ENCODE assay signal across 9 cellular contexts in the genomic region with DNA sequence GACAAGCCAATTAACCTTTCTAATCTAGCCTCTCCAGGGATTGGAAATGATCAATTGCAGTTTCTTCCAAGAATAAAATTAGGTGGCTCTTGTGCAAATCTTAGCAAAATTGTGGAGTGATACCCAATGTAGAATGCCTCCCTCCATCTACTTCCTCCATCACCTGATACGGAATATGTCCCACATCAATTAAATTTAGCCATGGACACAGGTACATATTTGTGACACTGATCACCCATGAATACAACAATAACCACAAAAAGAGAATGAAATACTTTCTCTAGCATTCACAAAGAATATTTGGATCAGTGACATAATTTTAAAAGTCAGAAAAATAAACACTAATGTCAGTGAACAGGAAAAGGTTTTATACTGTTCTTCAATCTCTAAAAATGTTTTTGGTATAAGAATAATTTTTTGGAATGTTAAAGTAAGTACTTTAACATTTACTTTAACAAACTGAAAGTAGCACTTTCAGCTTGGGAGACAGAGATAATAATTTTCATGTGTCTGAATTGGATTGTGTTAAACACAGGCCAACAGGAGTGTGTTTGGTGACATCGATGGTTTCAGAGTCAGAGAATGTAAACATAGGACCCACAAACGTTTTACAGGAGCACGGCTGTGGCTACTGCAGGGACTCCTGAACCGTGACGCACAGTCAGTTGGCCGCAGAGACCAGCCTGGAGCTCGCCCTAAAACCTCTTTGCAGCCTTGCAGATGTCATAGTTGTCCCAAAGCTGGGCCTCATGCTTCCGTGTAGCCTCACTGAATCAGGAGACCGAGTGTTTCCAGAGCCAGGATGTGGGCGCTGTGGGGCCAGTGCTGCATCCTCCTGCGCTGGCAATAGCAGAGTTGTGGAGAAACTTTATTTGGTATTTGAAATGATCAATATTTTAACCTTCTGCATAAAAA. TPM values are rescaled to one million over a fixed set of nuclear protein-coding genes. Genes with fewer than 3 reads are reported as not detected.
A peak's percentile ranks its signal among the peaks of the same experiment; 100 is the strongest.
DNase-seq lines count a peak whose midpoint lies in the region; ATAC-seq and TF ChIP-seq lines count a peak whose summit lies in the region.
"Had no signal": no experiment of that assay in that cellular context is flagged by ENCODE, and none has a peak within 500 bp of the region (broad histone marks: within the 10 kb centered on the region; RNA-seq: fewer than 3 reads in every experiment).

No MANE protein-coding gene starts in this region.

- no peaks in the 10 kb centered on the region for H3K36me3 ChIP-seq in SJCRH30
- H3K36me3 ChIP-seq in lower lobe of right lung = no peaks in the 10 kb centered on the region

- H3K27me3 ChIP-seq in SJCRH30 (no peaks in the 10 kb centered on the region), lower lobe of right lung (ENCODE audit: low read depth) (peaks cover 65% of the 10 kb centered on the region)

- peaks cover 7 to 13% of the 10 kb centered on the region in 2 donors for H3K4me1 Mint-ChIP-seq in immature natural killer cell

- peaks cover 69% of the 10 kb centered on the region for H3K4me1 ChIP-seq in SJCRH30
- H3K4me1 ChIP-seq in lower lobe of right lung = no peaks in the 10 kb centered on the region

- no peak for TF ChIP-seq CTCF in lower lobe of right lung (IDR thresholded peaks at IDR 0.05)

- DNase-seq in NCI-H82 (lab: John Stamatoyannopoulos, UW) (peak; percentile 56), NCI-H82 treated with DMSO at 0.1 percent for 48 hours (lab: John Stamatoyannopoulos, UW; ENCODE audit: unreplicated experiment) (no peak), SJCRH30 (peak; percentile 95 to 98), immature natural killer cell (peak; percentile 12 to 37 (median 33)), NCI-H1694 (lab: John Stamatoyannopoulos, UW) (no peak), lower lobe of right lung (no peak), pons (ENCODE audit: low spot score) (no peak)

- H3K27ac Mint-ChIP-seq in immature natural killer cell = no peak overlapping the region

- H3K27me3 Mint-ChIP-seq in immature natural killer cell (ENCODE audit: low read depth in 3 of 3) = peaks cover 4 to 15% (median 13%) of the 10 kb centered on the region in 3 donors

- ATAC-seq in HG02678 (IDR thresholded peaks at IDR 0.05; ENCODE audit: unreplicated experiment) (peak; percentile 82), lower lobe of right lung (no peak)

- no peaks in the 10 kb centered on the region for H3K36me3 Mint-ChIP-seq in immature natural killer cell

- H3K27ac ChIP-seq in SJCRH30 = peak overlapping the region; percentile 95
- no peak overlapping the region for H3K27ac ChIP-seq in lower lobe of right lung
- H3K27ac ChIP-seq: 22Rv1 had no signal

- no peaks in the 10 kb centered on the region for H3K9me3 ChIP-seq in SJCRH30 (replicated peaks)
- no peaks in the 10 kb centered on the region for H3K9me3 ChIP-seq in lower lobe of right lung

- no peak overlapping the region for H3K4me3 Mint-ChIP-seq in immature natural killer cell

- intact Hi-C loops in lower lobe of right lung (cut with DNase I) = no loop called here

- H3K4me3 ChIP-seq in SJCRH30 = peak overlapping the region; percentile 3; the same call in 1 of the 2 replicates
- H3K4me3 ChIP-seq in lower lobe of right lung = no peak overlapping the region

- H3K9me3 Mint-ChIP-seq in immature natural killer cell = no peaks in the 10 kb centered on the region

RNA-seq across cellular contexts. Expression of a gene that starts 7.2 kb away (rescaled TPM):
- 11.1 and 12.4 TPM in 2 replicates for total RNA-seq in SJCRH30 (2014; rRNA removed; shearing (Covaris generic))
- not detected for polyA plus RNA-seq in immature natural killer cell
- 1.0 TPM for total RNA-seq in lower lobe of right lung

Comparison
In these comparisons a context has a peak if more than half of its experiments do, and no peak if none do; other contexts are left out.
1. DNase-seq: peak in NCI-H82 (single experiment), SJCRH30 (2 of 2) and immature natural killer cell (3 of 3); none in NCI-H82 treated with DMSO at 0.1 percent for 48 hours (single experiment), NCI-H1694 (single experiment), lower lobe of right lung (single experiment) and pons (single experiment).